Comparison of ENCODE assay signal across 15 cellular contexts in the genomic region with DNA sequence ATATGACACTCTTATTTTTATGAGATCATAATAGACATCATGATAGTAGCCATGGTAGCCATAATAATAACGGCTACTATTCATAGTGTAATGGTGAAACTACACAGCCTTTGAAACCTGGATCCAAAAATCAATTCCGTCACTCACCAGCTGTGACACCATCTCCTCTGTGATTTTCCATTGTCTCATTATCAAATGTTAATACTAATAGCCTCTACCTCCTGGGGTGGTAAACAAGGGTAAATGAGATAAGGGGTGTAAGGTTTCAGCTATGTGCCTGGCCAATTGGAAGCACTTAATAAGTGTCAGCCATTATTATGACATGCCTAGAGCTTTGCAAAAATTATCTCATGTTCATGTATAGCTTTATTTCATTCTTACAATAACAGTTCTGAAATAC.
DNase-seq lines count a peak whose midpoint lies in the region; ATAC-seq, FAIRE-seq and TF ChIP-seq lines count a peak whose summit lies in the region.
"Had no signal": no experiment of that assay in that cellular context is flagged by ENCODE, and none has a peak within 500 bp of the region (broad histone marks: within the 10 kb centered on the region; RNA-seq: fewer than 3 reads in every experiment).

No MANE protein-coding gene starts in this region.

- WGBS in body of pancreas, 2 donors = 6 to 16% methylated on average over 2 of the region's 2 CpGs
- WGBS in pancreas, 2 donors = 10 to 15% methylated on average over 2 of the region's 2 CpGs

- FAIRE-seq in pancreas (lab: Jason Lieb, UNC) = no peak
- FAIRE-seq in GM19239 (lab: Jason Lieb, UNC) = no peak
- FAIRE-seq: A204.1, D721Med, GM18507 had no signal

- ATAC-seq in body of pancreas = peak; percentile 86
- peak; percentile 65 to 83 (median 74) for ATAC-seq in pancreas
- no peak for ATAC-seq in left colon
- ATAC-seq in GM19035 (IDR thresholded peaks at IDR 0.05; ENCODE audit: unreplicated experiment) = no peak
- ATAC-seq: CD8-positive, alpha-beta T cell had no signal

- no peak for TF ChIP-seq CTCF in HEK293 (tag by site-specific recombination; IDR thresholded peaks at IDR 0.05)
- no peak for TF ChIP-seq CTCF in body of pancreas (IDR thresholded peaks at IDR 0.05)
- no peak for TF ChIP-seq CTCF in pancreas (IDR thresholded peaks at IDR 0.05)

- CTCF ChIA-PET in HEK293 (lab: Yijun Ruan, JAX) = no interaction called here

- H3K4me3 ChIP-seq in HEK293 (ENCODE audit: low read depth, low read length) (no peak overlapping the region), body of pancreas (no peak overlapping the region), pancreas (no peak overlapping the region)

- DNase-seq in NCI-H748 (lab: John Stamatoyannopoulos, UW; ENCODE audit: unreplicated experiment) (peak; percentile 72), body of pancreas (peak in 1 of 4 donors; percentile 45), pancreas (peak in 1 of 6 donors; percentile 12), left colon (no peak), GM19239 (ENCODE audit: insufficient read length, low spot score) (no peak)
- DNase-seq: CD8-positive, alpha-beta T cell; COR-L47; DMS53; HCEC 1CT; KG1 had no signal

- no peaks in the 10 kb centered on the region for H3K9me3 ChIP-seq in HEK293 (ENCODE audit: control insufficient read depth, insufficient read depth, low read depth, low read length)
- H3K9me3 ChIP-seq in body of pancreas = no peaks in the 10 kb centered on the region
- no peaks in the 10 kb centered on the region for H3K9me3 ChIP-seq in pancreas

- H3K36me3 ChIP-seq in HEK293 (ENCODE audit: control insufficient read depth in 2 of 2, insufficient read depth in 1 of 2, low read length in 2 of 2) (no peaks in the 10 kb centered on the region), body of pancreas (replicated peaks in 1 of 2; ENCODE audit: insufficient read depth in 1 of 2, low read depth in 2 of 2) (no peaks in the 10 kb centered on the region), pancreas (no peaks in the 10 kb centered on the region)

- no peak for TF ChIP-seq POLR2A in body of pancreas (IDR thresholded peaks at IDR 0.05)

- no peak overlapping the region for H3K27ac ChIP-seq in HEK293 (ENCODE audit: extremely low read depth, low read depth, low read length)
- peak overlapping the region; percentile 30 to 78 (median 60) for H3K27ac ChIP-seq in body of pancreas
- peak overlapping the region in 3 of 4 donors; percentile 38 to 51 (median 50) for H3K27ac ChIP-seq in pancreas

- intact Hi-C loops in body of pancreas (cut with DNase I) (no loop called here), pancreas (cut with DNase I) (no loop called here), left colon (cut with DNase I, micrococcal nuclease) (no loop called here)

- H3K4me1 ChIP-seq in HEK293 (ENCODE audit: control insufficient read depth, insufficient read depth, low read length) = peaks cover 4% of the 10 kb centered on the region; the same call in 1 of the 2 replicates
- peaks cover 14% of the 10 kb centered on the region for H3K4me1 ChIP-seq in body of pancreas
- H3K4me1 ChIP-seq in pancreas = no peaks in the 10 kb centered on the region

- no peaks in the 10 kb centered on the region for H3K27me3 ChIP-seq in body of pancreas
- H3K27me3 ChIP-seq in pancreas = peaks cover 0 to 5% (median 0%) of the 10 kb centered on the region in 4 donors

- POLR2A ChIA-PET in HEK293 (lab: Yijun Ruan, JAX) = no interaction called here

TF ChIP-seq in HEK293, 187 proteins besides CTCF, POLR2A, EP300 and RAD21 (continues in another document):
- no peak for TF ChIP-seq ZNF510 (tag by site-specific recombination; IDR thresholded peaks at IDR 0.05; ENCODE audit: insufficient replicate concordance)
- TF ChIP-seq, protein P1, sequence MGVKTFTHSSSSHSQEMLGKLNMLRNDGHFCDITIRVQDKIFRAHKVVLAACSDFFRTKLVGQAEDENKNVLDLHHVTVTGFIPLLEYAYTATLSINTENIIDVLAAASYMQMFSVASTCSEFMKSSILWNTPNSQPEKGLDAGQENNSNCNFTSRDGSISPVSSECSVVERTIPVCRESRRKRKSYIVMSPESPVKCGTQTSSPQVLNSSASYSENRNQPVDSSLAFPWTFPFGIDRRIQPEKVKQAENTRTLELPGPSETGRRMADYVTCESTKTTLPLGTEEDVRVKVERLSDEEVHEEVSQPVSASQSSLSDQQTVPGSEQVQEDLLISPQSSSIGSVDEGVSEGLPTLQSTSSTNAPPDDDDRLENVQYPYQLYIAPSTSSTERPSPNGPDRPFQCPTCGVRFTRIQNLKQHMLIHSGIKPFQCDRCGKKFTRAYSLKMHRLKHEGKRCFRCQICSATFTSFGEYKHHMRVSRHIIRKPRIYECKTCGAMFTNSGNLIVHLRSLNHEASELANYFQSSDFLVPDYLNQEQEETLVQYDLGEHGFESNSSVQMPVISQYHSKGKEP (tag by site-specific recombination; IDR thresholded peaks at IDR 0.05) = no peak
- no peak for TF ChIP-seq ZNF48 (tag by site-specific recombination; IDR thresholded peaks at IDR 0.05)
- no peak for TF ChIP-seq ZNF658 (tag by site-specific recombination; IDR thresholded peaks at IDR 0.05)
- TF ChIP-seq ZFP37 (tag by site-specific recombination; IDR thresholded peaks at IDR 0.05) = no peak
- peak; percentile 37; the same call in 1 of the 2 replicates for TF ChIP-seq ZBTB21 (tag by site-specific recombination; IDR thresholded peaks at IDR 0.05)
- peak; percentile 56 for TF ChIP-seq ZNF366 (tag by site-specific recombination; conservative IDR thresholded peaks at IDR 0.05)
- no peak for TF ChIP-seq ZNF529 (tag by site-specific recombination; IDR thresholded peaks at IDR 0.05; ENCODE audit: insufficient replicate concordance)
- no peak for TF ChIP-seq MYNN (tag by site-specific recombination; IDR thresholded peaks at IDR 0.05; ENCODE audit: borderline replicate concordance)
- TF ChIP-seq ZNF292 (tag by site-specific recombination; IDR thresholded peaks at IDR 0.05; ENCODE audit: borderline replicate concordance, low read depth) = no peak
- TF ChIP-seq, protein P2, sequence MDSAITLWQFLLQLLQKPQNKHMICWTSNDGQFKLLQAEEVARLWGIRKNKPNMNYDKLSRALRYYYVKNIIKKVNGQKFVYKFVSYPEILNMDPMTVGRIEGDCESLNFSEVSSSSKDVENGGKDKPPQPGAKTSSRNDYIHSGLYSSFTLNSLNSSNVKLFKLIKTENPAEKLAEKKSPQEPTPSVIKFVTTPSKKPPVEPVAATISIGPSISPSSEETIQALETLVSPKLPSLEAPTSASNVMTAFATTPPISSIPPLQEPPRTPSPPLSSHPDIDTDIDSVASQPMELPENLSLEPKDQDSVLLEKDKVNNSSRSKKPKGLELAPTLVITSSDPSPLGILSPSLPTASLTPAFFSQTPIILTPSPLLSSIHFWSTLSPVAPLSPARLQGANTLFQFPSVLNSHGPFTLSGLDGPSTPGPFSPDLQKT (IDR thresholded peaks at IDR 0.05; ENCODE audit: borderline replicate concordance, low read depth, low read length) = no peak
- no peak for TF ChIP-seq ZNF266 (tag by site-specific recombination; IDR thresholded peaks at IDR 0.05; ENCODE audit: low read depth)
- TF ChIP-seq ZNF132 (tag by site-specific recombination; IDR thresholded peaks at IDR 0.05; ENCODE audit: borderline replicate concordance) = no peak
- TF ChIP-seq, protein P3, sequence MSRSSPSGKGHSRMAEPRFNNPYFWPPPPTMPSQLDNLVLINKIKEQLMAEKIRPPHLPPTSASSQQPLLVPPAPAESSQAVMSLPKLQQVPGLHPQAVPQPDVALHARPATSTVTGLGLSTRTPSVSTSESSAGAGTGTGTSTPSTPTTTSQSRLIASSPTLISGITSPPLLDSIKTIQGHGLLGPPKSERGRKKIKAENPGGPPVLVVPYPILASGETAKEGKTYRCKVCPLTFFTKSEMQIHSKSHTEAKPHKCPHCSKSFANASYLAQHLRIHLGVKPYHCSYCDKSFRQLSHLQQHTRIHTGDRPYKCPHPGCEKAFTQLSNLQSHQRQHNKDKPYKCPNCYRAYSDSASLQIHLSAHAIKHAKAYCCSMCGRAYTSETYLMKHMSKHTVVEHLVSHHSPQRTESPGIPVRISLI (tag by site-specific recombination; IDR thresholded peaks at IDR 0.05) = no peak
- no peak for TF ChIP-seq ZNF549 (tag by site-specific recombination; IDR thresholded peaks at IDR 0.05)
- no peak for TF ChIP-seq ZNF211 (tag by site-specific recombination; IDR thresholded peaks at IDR 0.05; ENCODE audit: low read depth)
- TF ChIP-seq, protein P4, sequence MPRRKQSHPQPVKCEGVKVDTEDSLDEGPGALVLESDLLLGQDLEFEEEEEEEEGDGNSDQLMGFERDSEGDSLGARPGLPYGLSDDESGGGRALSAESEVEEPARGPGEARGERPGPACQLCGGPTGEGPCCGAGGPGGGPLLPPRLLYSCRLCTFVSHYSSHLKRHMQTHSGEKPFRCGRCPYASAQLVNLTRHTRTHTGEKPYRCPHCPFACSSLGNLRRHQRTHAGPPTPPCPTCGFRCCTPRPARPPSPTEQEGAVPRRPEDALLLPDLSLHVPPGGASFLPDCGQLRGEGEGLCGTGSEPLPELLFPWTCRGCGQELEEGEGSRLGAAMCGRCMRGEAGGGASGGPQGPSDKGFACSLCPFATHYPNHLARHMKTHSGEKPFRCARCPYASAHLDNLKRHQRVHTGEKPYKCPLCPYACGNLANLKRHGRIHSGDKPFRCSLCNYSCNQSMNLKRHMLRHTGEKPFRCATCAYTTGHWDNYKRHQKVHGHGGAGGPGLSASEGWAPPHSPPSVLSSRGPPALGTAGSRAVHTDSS (tag by site-specific recombination; IDR thresholded peaks at IDR 0.05) = no peak
- no peak for TF ChIP-seq ZNF394 (tag by site-specific recombination; IDR thresholded peaks at IDR 0.05; ENCODE audit: borderline replicate concordance)
- TF ChIP-seq, protein P5, sequence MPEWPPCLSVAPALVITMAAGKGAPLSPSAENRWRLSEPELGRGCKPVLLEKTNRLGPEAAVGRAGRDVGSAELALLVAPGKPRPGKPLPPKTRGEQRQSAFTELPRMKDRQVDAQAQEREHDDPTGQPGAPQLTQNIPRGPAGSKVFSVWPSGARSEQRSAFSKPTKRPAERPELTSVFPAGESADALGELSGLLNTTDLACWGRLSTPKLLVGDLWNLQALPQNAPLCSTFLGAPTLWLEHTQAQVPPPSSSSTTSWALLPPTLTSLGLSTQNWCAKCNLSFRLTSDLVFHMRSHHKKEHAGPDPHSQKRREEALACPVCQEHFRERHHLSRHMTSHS (tag by site-specific recombination; IDR thresholded peaks at IDR 0.05) = 0 out of 2 replicates have a peak, but pooled peaks have one; percentile 20
- no peak for TF ChIP-seq ZNF335 (tag by site-specific recombination; conservative IDR thresholded peaks at IDR 0.05)
- TF ChIP-seq HOXA7 (CRISPR knock-in tag; IDR thresholded peaks at IDR 0.05; ENCODE audit: borderline replicate concordance) = no peak
- no peak for TF ChIP-seq SP7 (tag by site-specific recombination; IDR thresholded peaks at IDR 0.05)
- no peak for TF ChIP-seq BCL11A (tag by site-specific recombination; IDR thresholded peaks at IDR 0.05; ENCODE audit: low read depth)
- TF ChIP-seq ZNF311 (tag by site-specific recombination; IDR thresholded peaks at IDR 0.05; ENCODE audit: borderline replicate concordance) = no peak

Comparison
In these comparisons a context has a peak if more than half of its experiments do, and no peak if none do; other contexts are left out.
1. ATAC-seq: peak in body of pancreas (single experiment) and pancreas (4 of 4); none in left colon (single experiment) and GM19035 (single experiment).